ENCODE assay signal across 16 cellular contexts in genomic region chr9:105531530-105531929, GRCh38.
"Had no signal": no experiment of that assay in that cellular context is flagged by ENCODE, and none has a peak within 500 bp of the region (broad histone marks: within the 10 kb centered on the region; RNA-seq: fewer than 3 reads in every experiment).

No MANE protein-coding gene starts in this region.

- H3K4me1 Mint-ChIP-seq: naive B cell had no signal

- H3K9me3 Mint-ChIP-seq: activated CD4-positive, alpha-beta T cell treated with anti-CD3 and anti-CD28 coated beads, Interleukin-2, amount 10 ng/mL, durations not matched to agents 24 days and 14 days had no signal

- H3K4me3 Mint-ChIP-seq: activated CD4-positive, alpha-beta T cell treated with anti-CD3 and anti-CD28 coated beads, Interleukin-2, amount 10 ng/mL, durations not matched to agents 24 days and 14 days; activated T-cell treated with anti-CD3 and anti-CD28 coated beads, Interleukin-2, amount 50 U/mL, for 72 hours; naive B cell; stimulated activated memory B cell treated with anti-CD40 and anti-IgM and Interleukin-4, amounts not matched to agents 10 μg/mL and 1 μg/mL and 100 μg/mL, for 72 hours; T-helper 1 cell treated with Interleukin-12 subunit alpha and Interleukin-12 subunit beta and Interleukin-4 antibody, amounts not matched to agents 30 μg/mL and 1 μg/mL, for 36 hours had no signal

- H3K4me3 ChIP-seq: body of pancreas, mucosa of descending colon, sigmoid colon, spleen, upper lobe of right lung had no signal

- H3K27ac Mint-ChIP-seq: activated CD4-positive, alpha-beta T cell treated with anti-CD3 and anti-CD28 coated beads, Interleukin-2, amount 10 ng/mL, durations not matched to agents 24 days and 14 days; activated naive CD4-positive, alpha-beta T cell treated with anti-CD3 and anti-CD28 coated beads, Interleukin-2, amount 50 U/mL, for 72 hours; activated T-cell treated with anti-CD3 and anti-CD28 coated beads, Interleukin-2, amount 50 U/mL, for 72 hours; stimulated activated memory B cell treated with anti-CD40 and anti-IgM and Interleukin-4, amounts not matched to agents 10 μg/mL and 1 μg/mL and 100 μg/mL, for 72 hours; T-helper 1 cell treated with Interleukin-12 subunit alpha and Interleukin-12 subunit beta and Interleukin-4 antibody, amounts not matched to agents 30 μg/mL and 1 μg/mL, for 36 hours had no signal

- H3K36me3 ChIP-seq: neutrophil had no signal

- H3K27ac ChIP-seq: body of pancreas, neutrophil, sigmoid colon, spleen, upper lobe of right lung had no signal

- H3K4me1 ChIP-seq: body of pancreas, sigmoid colon, spleen, upper lobe of right lung had no signal

- H3K27me3 ChIP-seq: body of pancreas, neutrophil, sigmoid colon, spleen, upper lobe of right lung had no signal

- H3K27me3 Mint-ChIP-seq: activated CD4-positive, alpha-beta T cell treated with anti-CD3 and anti-CD28 coated beads, Interleukin-2, amount 10 ng/mL, durations not matched to agents 24 days and 14 days; naive B cell; stimulated activated memory B cell treated with anti-CD40 and anti-IgM and Interleukin-4, amounts not matched to agents 10 μg/mL and 1 μg/mL and 100 μg/mL, for 72 hours had no signal

- H3K9me3 ChIP-seq: body of pancreas, neutrophil, sigmoid colon, upper lobe of right lung had no signal

- DNase-seq: activated CD4-positive, alpha-beta T cell treated with anti-CD3 and anti-CD28 coated beads, Interleukin-2, amount 10 ng/mL, durations not matched to agents 24 days and 14 days; activated effector memory CD4-positive, alpha-beta T cell treated with anti-CD3 and anti-CD28 coated beads, Interleukin-2, amount 50 U/mL, for 16 hours; activated T-cell treated with anti-CD3 and anti-CD28 coated beads, Interleukin-2, amount 50 U/mL, for 72 hours; body of pancreas; erythroblast; mesenchymal stem cell; mucosa of descending colon; naive B cell; sigmoid colon; spleen; stimulated activated CD4-positive, alpha-beta T cell treated with anti-CD3 and anti-CD28 coated beads, Interleukin-4, amount 100 ng/mL, for 4 hours; upper lobe of right lung had no signal

- ATAC-seq: activated naive CD4-positive, alpha-beta T cell treated with anti-CD3 and anti-CD28 coated beads, Interleukin-2, amount 50 U/mL, for 72 hours; activated T-cell treated with anti-CD3 and anti-CD28 coated beads, Interleukin-2, amount 50 U/mL, for 72 hours; body of pancreas; mucosa of descending colon; stimulated activated memory B cell treated with anti-CD40 and anti-IgM and Interleukin-4, amounts not matched to agents 10 μg/mL and 1 μg/mL and 100 μg/mL, for 72 hours; upper lobe of right lung had no signal
